Comparison of ENCODE assay signal across 1 cellular context in the genomic region with DNA sequence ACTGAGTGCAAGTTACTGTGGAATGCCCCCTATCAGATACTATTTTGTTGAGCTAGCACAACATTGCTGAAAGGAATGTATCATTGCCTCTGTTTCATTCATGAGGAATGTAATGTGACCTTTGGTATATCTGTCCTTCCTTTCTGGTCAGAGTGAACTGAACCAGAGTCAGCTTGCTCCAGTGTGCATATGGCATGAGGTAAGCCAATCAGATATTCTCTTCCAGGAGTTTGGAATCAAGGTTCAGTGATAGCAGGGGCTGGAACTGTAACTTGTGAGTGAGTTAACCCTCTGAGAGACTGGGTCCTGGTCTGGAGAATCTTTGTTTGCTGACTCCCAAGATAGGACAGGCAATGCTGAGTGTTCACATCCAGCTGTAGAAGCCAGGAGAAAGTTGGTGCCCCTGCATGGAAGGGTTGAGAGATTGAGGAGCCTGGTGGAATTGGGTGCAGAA.
A peak's percentile ranks its signal among the peaks of the same experiment; 100 is the strongest.
TF ChIP-seq lines count a peak whose summit lies in the region.

No MANE protein-coding gene starts in this region.

TF ChIP-seq in HepG2, 621 proteins besides CTCF, POLR2A, EP300 and RAD21 (continued from another document and continues in another):
- TF ChIP-seq, protein P1, sequence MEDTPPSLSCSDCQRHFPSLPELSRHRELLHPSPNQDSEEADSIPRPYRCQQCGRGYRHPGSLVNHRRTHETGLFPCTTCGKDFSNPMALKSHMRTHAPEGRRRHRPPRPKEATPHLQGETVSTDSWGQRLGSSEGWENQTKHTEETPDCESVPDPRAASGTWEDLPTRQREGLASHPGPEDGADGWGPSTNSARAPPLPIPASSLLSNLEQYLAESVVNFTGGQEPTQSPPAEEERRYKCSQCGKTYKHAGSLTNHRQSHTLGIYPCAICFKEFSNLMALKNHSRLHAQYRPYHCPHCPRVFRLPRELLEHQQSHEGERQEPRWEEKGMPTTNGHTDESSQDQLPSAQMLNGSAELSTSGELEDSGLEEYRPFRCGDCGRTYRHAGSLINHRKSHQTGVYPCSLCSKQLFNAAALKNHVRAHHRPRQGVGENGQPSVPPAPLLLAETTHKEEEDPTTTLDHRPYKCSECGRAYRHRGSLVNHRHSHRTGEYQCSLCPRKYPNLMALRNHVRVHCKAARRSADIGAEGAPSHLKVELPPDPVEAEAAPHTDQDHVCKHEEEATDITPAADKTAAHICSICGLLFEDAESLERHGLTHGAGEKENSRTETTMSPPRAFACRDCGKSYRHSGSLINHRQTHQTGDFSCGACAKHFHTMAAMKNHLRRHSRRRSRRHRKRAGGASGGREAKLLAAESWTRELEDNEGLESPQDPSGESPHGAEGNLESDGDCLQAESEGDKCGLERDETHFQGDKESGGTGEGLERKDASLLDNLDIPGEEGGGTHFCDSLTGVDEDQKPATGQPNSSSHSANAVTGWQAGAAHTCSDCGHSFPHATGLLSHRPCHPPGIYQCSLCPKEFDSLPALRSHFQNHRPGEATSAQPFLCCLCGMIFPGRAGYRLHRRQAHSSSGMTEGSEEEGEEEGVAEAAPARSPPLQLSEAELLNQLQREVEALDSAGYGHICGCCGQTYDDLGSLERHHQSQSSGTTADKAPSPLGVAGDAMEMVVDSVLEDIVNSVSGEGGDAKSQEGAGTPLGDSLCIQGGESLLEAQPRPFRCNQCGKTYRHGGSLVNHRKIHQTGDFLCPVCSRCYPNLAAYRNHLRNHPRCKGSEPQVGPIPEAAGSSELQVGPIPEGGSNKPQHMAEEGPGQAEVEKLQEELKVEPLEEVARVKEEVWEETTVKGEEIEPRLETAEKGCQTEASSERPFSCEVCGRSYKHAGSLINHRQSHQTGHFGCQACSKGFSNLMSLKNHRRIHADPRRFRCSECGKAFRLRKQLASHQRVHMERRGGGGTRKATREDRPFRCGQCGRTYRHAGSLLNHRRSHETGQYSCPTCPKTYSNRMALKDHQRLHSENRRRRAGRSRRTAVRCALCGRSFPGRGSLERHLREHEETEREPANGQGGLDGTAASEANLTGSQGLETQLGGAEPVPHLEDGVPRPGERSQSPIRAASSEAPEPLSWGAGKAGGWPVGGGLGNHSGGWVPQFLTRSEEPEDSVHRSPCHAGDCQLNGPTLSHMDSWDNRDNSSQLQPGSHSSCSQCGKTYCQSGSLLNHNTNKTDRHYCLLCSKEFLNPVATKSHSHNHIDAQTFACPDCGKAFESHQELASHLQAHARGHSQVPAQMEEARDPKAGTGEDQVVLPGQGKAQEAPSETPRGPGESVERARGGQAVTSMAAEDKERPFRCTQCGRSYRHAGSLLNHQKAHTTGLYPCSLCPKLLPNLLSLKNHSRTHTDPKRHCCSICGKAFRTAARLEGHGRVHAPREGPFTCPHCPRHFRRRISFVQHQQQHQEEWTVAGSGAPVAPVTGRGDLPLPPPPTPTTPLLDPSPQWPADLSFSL (CRISPR knock-in tag; IDR thresholded peaks at IDR 0.05), result no peak; the same call in 1 of the 2 replicates
- no peak for TF ChIP-seq TBL1XR1 (IDR thresholded peaks at IDR 0.05; ENCODE audit: borderline replicate concordance, low read length, partially characterized antibody)
- peak; percentile 75 for TF ChIP-seq GFI1 (CRISPR knock-in tag; IDR thresholded peaks at IDR 0.05; ENCODE audit: borderline replicate concordance)
- TF ChIP-seq, protein P2, sequence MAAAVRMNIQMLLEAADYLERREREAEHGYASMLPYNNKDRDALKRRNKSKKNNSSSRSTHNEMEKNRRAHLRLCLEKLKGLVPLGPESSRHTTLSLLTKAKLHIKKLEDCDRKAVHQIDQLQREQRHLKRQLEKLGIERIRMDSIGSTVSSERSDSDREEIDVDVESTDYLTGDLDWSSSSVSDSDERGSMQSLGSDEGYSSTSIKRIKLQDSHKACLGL (CRISPR knock-in tag; IDR thresholded peaks at IDR 0.05), result no peak
- peak; percentile 52; the same call in 1 of the 2 replicates for TF ChIP-seq DRAP1 (CRISPR knock-in tag; IDR thresholded peaks at IDR 0.05)
- TF ChIP-seq ZNF207 (IDR thresholded peaks at IDR 0.05; ENCODE audit: borderline replicate concordance), result no peak
- TF ChIP-seq POLR2G (IDR thresholded peaks at IDR 0.05; ENCODE audit: low read depth, low read length), result no peak
- TF ChIP-seq, protein P3, sequence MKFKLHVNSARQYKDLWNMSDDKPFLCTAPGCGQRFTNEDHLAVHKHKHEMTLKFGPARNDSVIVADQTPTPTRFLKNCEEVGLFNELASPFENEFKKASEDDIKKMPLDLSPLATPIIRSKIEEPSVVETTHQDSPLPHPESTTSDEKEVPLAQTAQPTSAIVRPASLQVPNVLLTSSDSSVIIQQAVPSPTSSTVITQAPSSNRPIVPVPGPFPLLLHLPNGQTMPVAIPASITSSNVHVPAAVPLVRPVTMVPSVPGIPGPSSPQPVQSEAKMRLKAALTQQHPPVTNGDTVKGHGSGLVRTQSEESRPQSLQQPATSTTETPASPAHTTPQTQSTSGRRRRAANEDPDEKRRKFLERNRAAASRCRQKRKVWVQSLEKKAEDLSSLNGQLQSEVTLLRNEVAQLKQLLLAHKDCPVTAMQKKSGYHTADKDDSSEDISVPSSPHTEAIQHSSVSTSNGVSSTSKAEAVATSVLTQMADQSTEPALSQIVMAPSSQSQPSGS (CRISPR knock-in tag; IDR thresholded peaks at IDR 0.05), result peak; percentile 80
- no peak for TF ChIP-seq ZSCAN22 (CRISPR knock-in tag; IDR thresholded peaks at IDR 0.05)
- TF ChIP-seq ZNF746 (CRISPR knock-in tag; IDR thresholded peaks at IDR 0.05), result no peak
- 0 out of 2 replicates have a peak, but pooled peaks have one; percentile 49 for TF ChIP-seq BRCA1 (CRISPR knock-in tag; IDR thresholded peaks at IDR 0.05)
- TF ChIP-seq HOXA9 (CRISPR knock-in tag; IDR thresholded peaks at IDR 0.05; ENCODE audit: borderline replicate concordance), result no peak
- TF ChIP-seq CREM (IDR thresholded peaks at IDR 0.05), result peak; percentile 49; the same call in 1 of the 2 replicates
- TF ChIP-seq CREM (CRISPR knock-in tag; IDR thresholded peaks at IDR 0.05), result no peak
- TF ChIP-seq, protein P4, sequence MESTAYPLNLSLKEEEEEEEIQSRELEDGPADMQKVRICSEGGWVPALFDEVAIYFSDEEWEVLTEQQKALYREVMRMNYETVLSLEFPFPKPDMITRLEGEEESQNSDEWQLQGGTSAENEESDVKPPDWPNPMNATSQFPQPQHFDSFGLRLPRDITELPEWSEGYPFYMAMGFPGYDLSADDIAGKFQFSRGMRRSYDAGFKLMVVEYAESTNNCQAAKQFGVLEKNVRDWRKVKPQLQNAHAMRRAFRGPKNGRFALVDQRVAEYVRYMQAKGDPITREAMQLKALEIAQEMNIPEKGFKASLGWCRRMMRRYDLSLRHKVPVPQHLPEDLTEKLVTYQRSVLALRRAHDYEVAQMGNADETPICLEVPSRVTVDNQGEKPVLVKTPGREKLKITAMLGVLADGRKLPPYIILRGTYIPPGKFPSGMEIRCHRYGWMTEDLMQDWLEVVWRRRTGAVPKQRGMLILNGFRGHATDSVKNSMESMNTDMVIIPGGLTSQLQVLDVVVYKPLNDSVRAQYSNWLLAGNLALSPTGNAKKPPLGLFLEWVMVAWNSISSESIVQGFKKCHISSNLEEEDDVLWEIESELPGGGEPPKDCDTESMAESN (CRISPR knock-in tag; conservative IDR thresholded peaks at IDR 0.05), result no peak
- TF ChIP-seq MTF1 (CRISPR knock-in tag; IDR thresholded peaks at IDR 0.05), result no peak
- no peak for TF ChIP-seq ZNF354B (CRISPR knock-in tag; IDR thresholded peaks at IDR 0.05)
- TF ChIP-seq ZNF878 (CRISPR knock-in tag; IDR thresholded peaks at IDR 0.05), result no peak
- TF ChIP-seq ZNF782 (CRISPR knock-in tag; IDR thresholded peaks at IDR 0.05; ENCODE audit: borderline replicate concordance), result no peak
- TF ChIP-seq ZBTB42 (CRISPR knock-in tag; IDR thresholded peaks at IDR 0.05), result no peak
- no peak for TF ChIP-seq ZNF260 (CRISPR knock-in tag; IDR thresholded peaks at IDR 0.05; ENCODE audit: borderline replicate concordance, low read depth)
- no peak for TF ChIP-seq ZNF7 (CRISPR knock-in tag; IDR thresholded peaks at IDR 0.05)
- no peak for TF ChIP-seq ZNF33A (CRISPR knock-in tag; IDR thresholded peaks at IDR 0.05; ENCODE audit: borderline replicate concordance)
- no peak for TF ChIP-seq ZFAT (CRISPR knock-in tag; conservative IDR thresholded peaks at IDR 0.05)
- TF ChIP-seq ARNT (IDR thresholded peaks at IDR 0.05), result no peak
- TF ChIP-seq, protein P5, sequence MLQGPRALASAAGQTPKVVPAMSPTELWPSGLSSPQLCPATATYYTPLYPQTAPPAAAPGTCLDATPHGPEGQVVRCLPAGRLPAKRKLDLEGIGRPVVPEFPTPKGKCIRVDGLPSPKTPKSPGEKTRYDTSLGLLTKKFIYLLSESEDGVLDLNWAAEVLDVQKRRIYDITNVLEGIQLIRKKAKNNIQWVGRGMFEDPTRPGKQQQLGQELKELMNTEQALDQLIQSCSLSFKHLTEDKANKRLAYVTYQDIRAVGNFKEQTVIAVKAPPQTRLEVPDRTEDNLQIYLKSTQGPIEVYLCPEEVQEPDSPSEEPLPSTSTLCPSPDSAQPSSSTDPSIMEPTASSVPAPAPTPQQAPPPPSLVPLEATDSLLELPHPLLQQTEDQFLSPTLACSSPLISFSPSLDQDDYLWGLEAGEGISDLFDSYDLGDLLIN (CRISPR knock-in tag; IDR thresholded peaks at IDR 0.05; ENCODE audit: borderline replicate concordance), result no peak
- TF ChIP-seq YEATS4 (CRISPR knock-in tag; IDR thresholded peaks at IDR 0.05; ENCODE audit: borderline replicate concordance), result peak; percentile 49; the same call in 1 of the 2 replicates
- no peak for TF ChIP-seq PHF8 (CRISPR knock-in tag; IDR thresholded peaks at IDR 0.05)
- TF ChIP-seq ZBTB25 (CRISPR knock-in tag; IDR thresholded peaks at IDR 0.05), result no peak
- no peak for TF ChIP-seq U2AF1 (optimal IDR thresholded peaks at IDR 0.05; ENCODE audit: low read depth, low read length)
- TF ChIP-seq ZSCAN29 (CRISPR knock-in tag; conservative IDR thresholded peaks at IDR 0.05), result 0 out of 2 replicates have a peak, but pooled peaks have one; percentile 59
- TF ChIP-seq SUZ12 (IDR thresholded peaks at IDR 0.05; ENCODE audit: low read depth, low read length), result no peak
- TF ChIP-seq, protein P6, sequence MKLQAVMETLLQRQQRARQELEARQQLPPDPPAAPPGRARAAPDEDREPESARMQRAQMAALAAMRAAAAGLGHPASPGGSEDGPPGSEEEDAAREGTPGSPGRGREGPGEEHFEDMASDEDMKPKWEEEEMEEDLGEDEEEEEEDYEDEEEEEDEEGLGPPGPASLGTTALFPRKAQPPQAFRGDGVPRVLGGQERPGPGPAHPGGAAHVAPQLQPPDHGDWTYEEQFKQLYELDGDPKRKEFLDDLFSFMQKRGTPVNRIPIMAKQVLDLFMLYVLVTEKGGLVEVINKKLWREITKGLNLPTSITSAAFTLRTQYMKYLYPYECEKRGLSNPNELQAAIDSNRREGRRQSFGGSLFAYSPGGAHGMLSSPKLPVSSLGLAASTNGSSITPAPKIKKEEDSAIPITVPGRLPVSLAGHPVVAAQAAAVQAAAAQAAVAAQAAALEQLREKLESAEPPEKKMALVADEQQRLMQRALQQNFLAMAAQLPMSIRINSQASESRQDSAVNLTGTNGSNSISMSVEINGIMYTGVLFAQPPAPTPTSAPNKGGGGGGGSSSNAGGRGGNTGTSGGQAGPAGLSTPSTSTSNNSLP (IDR thresholded peaks at IDR 0.05; ENCODE audit: low read depth, low read length), result peak; percentile 94
- TF ChIP-seq, protein P7, sequence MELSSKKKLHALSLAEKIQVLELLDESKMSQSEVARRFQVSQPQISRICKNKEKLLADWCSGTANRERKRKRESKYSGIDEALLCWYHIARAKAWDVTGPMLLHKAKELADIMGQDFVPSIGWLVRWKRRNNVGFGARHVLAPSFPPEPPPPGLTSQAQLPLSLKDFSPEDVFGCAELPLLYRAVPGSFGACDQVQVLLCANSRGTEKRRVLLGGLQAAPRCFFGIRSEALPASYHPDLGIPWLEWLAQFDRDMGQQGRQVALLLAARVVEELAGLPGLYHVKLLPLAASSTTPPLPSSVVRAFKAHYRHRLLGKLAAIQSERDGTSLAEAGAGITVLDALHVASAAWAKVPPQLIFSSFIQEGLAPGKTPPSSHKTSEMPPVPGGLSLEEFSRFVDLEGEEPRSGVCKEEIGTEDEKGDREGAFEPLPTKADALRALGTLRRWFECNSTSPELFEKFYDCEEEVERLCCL (CRISPR knock-in tag; IDR thresholded peaks at IDR 0.05; ENCODE audit: borderline replicate concordance), result no peak
- no peak for TF ChIP-seq EEA1 (CRISPR knock-in tag; IDR thresholded peaks at IDR 0.05; ENCODE audit: borderline replicate concordance)
- no peak for TF ChIP-seq ZNF737 (CRISPR knock-in tag; IDR thresholded peaks at IDR 0.05; ENCODE audit: borderline replicate concordance)
- peak; percentile 82 for TF ChIP-seq POGZ (CRISPR knock-in tag; IDR thresholded peaks at IDR 0.05)
- TF ChIP-seq ZNF614 (CRISPR knock-in tag; IDR thresholded peaks at IDR 0.05; ENCODE audit: borderline replicate concordance), result 0 out of 2 replicates have a peak, but pooled peaks have one; percentile 44
- no peak for TF ChIP-seq NBN (conservative IDR thresholded peaks at IDR 0.05)
- no peak for TF ChIP-seq TP53 (CRISPR knock-in tag; conservative IDR thresholded peaks at IDR 0.05)
- no peak; the same call in 1 of the 2 replicates for TF ChIP-seq SKIL (CRISPR knock-in tag; IDR thresholded peaks at IDR 0.05; ENCODE audit: borderline replicate concordance)
- 0 out of 2 replicates have a peak, but pooled peaks have one; percentile 7 for TF ChIP-seq CBFB (CRISPR knock-in tag; IDR thresholded peaks at IDR 0.05)
- no peak for TF ChIP-seq RORA (CRISPR knock-in tag; IDR thresholded peaks at IDR 0.05)
- TF ChIP-seq ZC3H13 (CRISPR knock-in tag; IDR thresholded peaks at IDR 0.05), result no peak
